1 cellular context compared by ENCODE assay signal in the genomic region with DNA sequence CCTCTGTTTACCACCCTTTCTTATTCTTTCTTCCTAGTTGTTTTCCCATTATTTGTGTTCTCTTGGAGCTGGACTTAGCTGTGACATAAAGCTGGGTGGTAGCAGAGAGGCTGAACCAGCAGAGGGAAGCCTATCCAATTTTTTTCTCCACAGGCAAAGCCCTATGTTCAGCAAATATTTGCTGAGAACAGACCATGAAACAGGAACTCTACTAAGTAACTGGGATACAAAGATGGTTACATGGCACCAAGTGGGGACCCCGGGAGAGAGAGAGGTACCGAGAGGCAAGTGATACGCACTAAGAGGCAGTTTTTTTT.
TF ChIP-seq lines count a peak whose summit lies in the region.

No MANE protein-coding gene starts in this region.

TF ChIP-seq in SK-N-SH, 30 proteins besides CTCF, POLR2A, EP300 and RAD21 (continued from another document):
- TF ChIP-seq, protein P1, sequence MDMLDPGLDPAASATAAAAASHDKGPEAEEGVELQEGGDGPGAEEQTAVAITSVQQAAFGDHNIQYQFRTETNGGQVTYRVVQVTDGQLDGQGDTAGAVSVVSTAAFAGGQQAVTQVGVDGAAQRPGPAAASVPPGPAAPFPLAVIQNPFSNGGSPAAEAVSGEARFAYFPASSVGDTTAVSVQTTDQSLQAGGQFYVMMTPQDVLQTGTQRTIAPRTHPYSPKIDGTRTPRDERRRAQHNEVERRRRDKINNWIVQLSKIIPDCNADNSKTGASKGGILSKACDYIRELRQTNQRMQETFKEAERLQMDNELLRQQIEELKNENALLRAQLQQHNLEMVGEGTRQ (IDR thresholded peaks at IDR 0.05; ENCODE audit: borderline replicate concordance, low read depth, low read length), result no peak
